Comparison of ENCODE assay signal across 1 cellular context in genomic region chr1:24850353-24850905, GRCh38.
A peak's percentile ranks its signal among the peaks of the same experiment; 100 is the strongest.
TF ChIP-seq lines count a peak whose summit lies in the region.

No MANE protein-coding gene starts in this region.

TF ChIP-seq in SK-N-SH, 30 proteins besides CTCF, POLR2A, EP300 and RAD21 (continued from another document):
- peak; percentile 19; the same call in 1 of the 2 replicates for TF ChIP-seq JUND (IDR thresholded peaks at IDR 0.05)
- TF ChIP-seq TAF1 (IDR thresholded peaks at IDR 0.05; ENCODE audit: borderline replicate concordance, low read depth, low read length) = no peak
- no peak for TF ChIP-seq SIN3A (IDR thresholded peaks at IDR 0.05; ENCODE audit: borderline replicate concordance, low read depth, low read length)
- TF ChIP-seq RFX5 (IDR thresholded peaks at IDR 0.05; ENCODE audit: low read length) = no peak
- TF ChIP-seq NFIC (IDR thresholded peaks at IDR 0.05; ENCODE audit: borderline replicate concordance) = peak; percentile 45; the same call in 1 of the 2 replicates
TF ChIP-seq in SK-N-SH: peak in this region for 5.
